In genomic region chr6:139250296-139251274, GRCh38 we compare ENCODE assay signal across 9 cellular contexts. TPM values are rescaled to one million over a fixed set of nuclear protein-coding genes. Genes with fewer than 3 reads are reported as not detected.
DNase-seq lines count a peak whose midpoint lies in the region; ATAC-seq and TF ChIP-seq lines count a peak whose summit lies in the region.
"Had no signal": no experiment of that assay in that cellular context is flagged by ENCODE, and none has a peak within 500 bp of the region (broad histone marks: within the 10 kb centered on the region; RNA-seq: fewer than 3 reads in every experiment).

No MANE protein-coding gene starts in this region.

- no peak for TF ChIP-seq POLR2A in tibial nerve (IDR thresholded peaks at IDR 0.05)

- no peaks in the 10 kb centered on the region for H3K9me3 Mint-ChIP-seq in activated CD4-positive, alpha-beta memory T cell treated with anti-CD3 and anti-CD28 coated beads, Interleukin-2, amount 10 ng/mL, durations not matched to agents 7 days and 5 days
- peaks cover 0 to 2% (median 0%) of the 10 kb centered on the region in 11 donors for H3K9me3 Mint-ChIP-seq in naive thymus-derived CD4-positive, alpha-beta T cell
- H3K9me3 Mint-ChIP-seq: IgD-negative memory B cell had no signal

- H3K27me3 Mint-ChIP-seq in activated CD4-positive, alpha-beta memory T cell treated with anti-CD3 and anti-CD28 coated beads, Interleukin-2, amount 10 ng/mL, durations not matched to agents 7 days and 5 days, result no peaks in the 10 kb centered on the region
- H3K27me3 Mint-ChIP-seq in naive thymus-derived CD4-positive, alpha-beta T cell, result no peaks in the 10 kb centered on the region
- H3K27me3 Mint-ChIP-seq: IgD-negative memory B cell had no signal

- H3K4me3 Mint-ChIP-seq in activated CD4-positive, alpha-beta memory T cell treated with anti-CD3 and anti-CD28 coated beads, Interleukin-2, amount 10 ng/mL, durations not matched to agents 7 days and 5 days, result peak overlapping the region; percentile 70
- peak overlapping the region in 6 of 10 donors; percentile 16 to 85 (median 58) for H3K4me3 Mint-ChIP-seq in naive thymus-derived CD4-positive, alpha-beta T cell

- WGBS in tibial nerve, 2 donors, result 58 to 61% methylated on average over 3 of the region's 3 CpGs

- peaks cover 44% of the 10 kb centered on the region for H3K4me1 Mint-ChIP-seq in activated CD4-positive, alpha-beta memory T cell treated with anti-CD3 and anti-CD28 coated beads, Interleukin-2, amount 10 ng/mL, durations not matched to agents 7 days and 5 days
- peaks cover 23 to 48% (median 46%) of the 10 kb centered on the region in 7 donors for H3K4me1 Mint-ChIP-seq in naive thymus-derived CD4-positive, alpha-beta T cell

- peak; percentile 76 for DNase-seq in AG20443 (ENCODE audit: low spot score)
- peak; percentile 31 for DNase-seq in NCI-H345 (lab: John Stamatoyannopoulos, UW)
- DNase-seq in activated CD4-positive, alpha-beta memory T cell treated with anti-CD3 and anti-CD28 coated beads, Interleukin-2, amount 10 ng/mL, durations not matched to agents 7 days and 5 days, result peak; percentile 78
- peak; percentile 73 for DNase-seq in epithelial cell of esophagus (ENCODE audit: low read depth)
- peak; percentile 7 to 45 (median 34) for DNase-seq in naive thymus-derived CD4-positive, alpha-beta T cell
- peak in 1 of 2 donors; percentile 36 for DNase-seq in tibial nerve (ENCODE audit: low spot score in 2 of 2)

- CTCF ChIA-PET in activated CD4-positive, alpha-beta memory T cell treated with anti-CD3 and anti-CD28 coated beads, Interleukin-2, amount 10 ng/mL, durations not matched to agents 7 days and 5 days (lab: Charles Lee), result interaction anchor here (0.6 to 2.6 kb wide), 34 partner anchors 8 to 221 kb away, joined by 3 to 51 read pairs (median 4); partner anchors contain the start of genes CITED2 and TXLNB
- CTCF ChIA-PET in naive thymus-derived CD4-positive, alpha-beta T cell (lab: Charles Lee), result interaction anchor here (0.9 to 1.5 kb wide), 7 partner anchors 10 to 139 kb away, joined by 3 to 8 read pairs (median 4); no protein-coding TSS in a partner anchor

- H3K27me3 ChIP-seq in naive thymus-derived CD4-positive, alpha-beta T cell (ENCODE audit: control insufficient read depth in 2 of 2, insufficient read depth in 2 of 2, low read length in 2 of 2), result no peaks in the 10 kb centered on the region
- no peaks in the 10 kb centered on the region for H3K27me3 ChIP-seq in tibial nerve

- no peak overlapping the region for H3K27ac ChIP-seq in naive thymus-derived CD4-positive, alpha-beta T cell (ENCODE audit: low read depth, low read length)
- H3K27ac ChIP-seq in tibial nerve, result peak overlapping the region in 2 of 4 donors; percentile 3 to 31

- H3K36me3 ChIP-seq in naive thymus-derived CD4-positive, alpha-beta T cell (ENCODE audit: control insufficient read depth in 2 of 3, insufficient read depth in 3 of 3, low read length in 3 of 3), result no peaks in the 10 kb centered on the region
- no peaks in the 10 kb centered on the region for H3K36me3 ChIP-seq in tibial nerve

- POLR2A ChIA-PET in activated CD4-positive, alpha-beta memory T cell treated with anti-CD3 and anti-CD28 coated beads, Interleukin-2, amount 10 ng/mL, durations not matched to agents 7 days and 5 days (lab: Charles Lee), result interaction anchor here (0.7 to 2.6 kb wide), 20 partner anchors 9 to 284 kb away, joined by 3 to 53 read pairs (median 5); partner anchors contain the start of genes CITED2 and TXLNB
- POLR2A ChIA-PET in naive thymus-derived CD4-positive, alpha-beta T cell (lab: Charles Lee), result interaction anchor here (0.6 to 1.3 kb wide), 4 partner anchors 10 to 67 kb away, joined by 3 to 5 read pairs (median 4); no protein-coding TSS in a partner anchor

- ATAC-seq in GM18867 (IDR thresholded peaks at IDR 0.05; ENCODE audit: unreplicated experiment) (peak; percentile 95), HG03039 (IDR thresholded peaks at IDR 0.05; ENCODE audit: unreplicated experiment) (peak; percentile 90)
- peak; percentile 90 for ATAC-seq in naive thymus-derived CD4-positive, alpha-beta T cell

- H3K9me3 ChIP-seq in naive thymus-derived CD4-positive, alpha-beta T cell (ENCODE audit: control insufficient read depth in 2 of 3, low read length in 3 of 3), result no peaks in the 10 kb centered on the region
- no peaks in the 10 kb centered on the region for H3K9me3 ChIP-seq in tibial nerve

- H3K4me3 ChIP-seq in epithelial cell of esophagus (ENCODE audit: low read length) (no peak overlapping the region), tibial nerve (no peak overlapping the region)
- no peak overlapping the region for H3K4me3 ChIP-seq in naive thymus-derived CD4-positive, alpha-beta T cell (ENCODE audit: low read length)

- H3K4me1 ChIP-seq in naive thymus-derived CD4-positive, alpha-beta T cell (ENCODE audit: control insufficient read depth in 2 of 2, insufficient read depth in 2 of 2, low read length in 2 of 2), result peaks cover 21 to 23% of the 10 kb centered on the region in 2 donors
- peaks cover 0 to 23% (median 7%) of the 10 kb centered on the region in 4 donors for H3K4me1 ChIP-seq in tibial nerve

- intact Hi-C loops in naive thymus-derived CD4-positive, alpha-beta T cell (cut with micrococcal nuclease), result loop anchor here (1.0 to 5.0 kb wide), 7 partner anchors 12 to 223 kb away; partner anchors contain the start of genes TXLNB (in 2 of the 2) and ABRACL (in 1 of the 2)

- no peak for TF ChIP-seq EP300 in tibial nerve (IDR thresholded peaks at IDR 0.05)

- H3K27ac Mint-ChIP-seq in activated CD4-positive, alpha-beta memory T cell treated with anti-CD3 and anti-CD28 coated beads, Interleukin-2, amount 10 ng/mL, durations not matched to agents 7 days and 5 days, result peak overlapping the region; percentile 93
- peak overlapping the region; percentile 32 to 97 (median 73) for H3K27ac Mint-ChIP-seq in naive thymus-derived CD4-positive, alpha-beta T cell

- TF ChIP-seq CTCF in epithelial cell of esophagus (IDR thresholded peaks at IDR 0.05; ENCODE audit: insufficient read depth, low read depth, low read length, missing control alignments), result peak; percentile 83
- peak; percentile 41 to 65 (median 59) for TF ChIP-seq CTCF in tibial nerve (IDR thresholded peaks at IDR 0.05)

- H3K36me3 Mint-ChIP-seq in activated CD4-positive, alpha-beta memory T cell treated with anti-CD3 and anti-CD28 coated beads, Interleukin-2, amount 10 ng/mL, durations not matched to agents 7 days and 5 days (ENCODE audit: low read depth), result no peaks in the 10 kb centered on the region
- H3K36me3 Mint-ChIP-seq in naive thymus-derived CD4-positive, alpha-beta T cell, result peaks cover 0 to 15% (median 0%) of the 10 kb centered on the region in 5 donors

RNA-seq across cellular contexts. Expression of gene TXLNB, which starts 41.2 kb away (rescaled TPM):
- under 1 TPM; 0.60 to 0.90 TPM for total RNA-seq in activated CD4-positive, alpha-beta memory T cell treated with anti-CD3 and anti-CD28 coated beads, Interleukin-2, amount 10 ng/mL, durations not matched to agents 7 days and 5 days
- total RNA-seq in naive thymus-derived CD4-positive, alpha-beta T cell, result 1 to 10 TPM in 1 of 5 experiments, under 1 TPM in 4; 0.29 to 1.1 (median 0.66) TPM
- polyA plus RNA-seq in naive thymus-derived CD4-positive, alpha-beta T cell, result under 1 TPM; 0.12 to 0.44 TPM
- under 1 TPM; under 0.01 to 0.63 (median 0.26) TPM for total RNA-seq in tibial nerve
